ENCODE assay signal across 24 cellular contexts in genomic region chr16:82329070-82329469, GRCh38.
"Had no signal": no experiment of that assay in that cellular context is flagged by ENCODE, and none has a peak within 500 bp of the region (broad histone marks: within the 10 kb centered on the region; RNA-seq: fewer than 3 reads in every experiment).

No MANE protein-coding gene starts in this region.

- H3K4me1 ChIP-seq: psoas muscle, suprapubic skin, vagina had no signal

- H3K9me3 ChIP-seq: mucosa of descending colon, vagina had no signal

- H3K36me3 ChIP-seq: neural progenitor cell, suprapubic skin, vagina had no signal

- H3K36me3 Mint-ChIP-seq: activated naive CD4-positive, alpha-beta T cell treated with anti-CD3 and anti-CD28 coated beads, Interleukin-2, amount 10 ng/mL, durations not matched to agents 7 days and 5 days; brain; memory B cell had no signal

- H3K4me1 Mint-ChIP-seq: activated naive CD4-positive, alpha-beta T cell treated with anti-CD3 and anti-CD28 coated beads, Interleukin-2, amount 10 ng/mL, durations not matched to agents 7 days and 5 days; activated naive CD8-positive, alpha-beta T cell treated with anti-CD3 and anti-CD28 coated beads, Interleukin-2, amount 50 U/mL, for 24 hours; memory B cell; naive B cell had no signal

- H3K27ac ChIP-seq: epithelial cell of prostate, neural progenitor cell, psoas muscle, suprapubic skin, vagina had no signal

- H3K4me3 Mint-ChIP-seq: activated CD8-positive, alpha-beta T cell treated with anti-CD3 and anti-CD28 coated beads for 36 hours; activated naive CD4-positive, alpha-beta T cell treated with anti-CD3 and anti-CD28 coated beads, Interleukin-2, amount 10 ng/mL, durations not matched to agents 7 days and 5 days; activated naive CD8-positive, alpha-beta T cell treated with anti-CD3 and anti-CD28 coated beads, Interleukin-2, amount 50 U/mL, for 24 hours; activated T-cell treated with anti-CD3 and anti-CD28 coated beads, Interleukin-2, amount 50 U/mL, for 24 hours; brain; memory B cell; naive B cell; neural progenitor cell; stimulated activated naive CD8-positive, alpha-beta T cell treated with anti-CD3 and anti-CD28 coated beads, Interleukin-15, Interleukin-2, amounts not matched to agents 100 ng/mL and 50 ng/mL, for 24 hours had no signal

- H3K27me3 ChIP-seq: neural progenitor cell, vagina had no signal

- H3K9me3 Mint-ChIP-seq: activated CD8-positive, alpha-beta T cell treated with anti-CD3 and anti-CD28 coated beads for 36 hours; stimulated activated naive CD8-positive, alpha-beta T cell treated with anti-CD3 and anti-CD28 coated beads, Interleukin-15, Interleukin-2, amounts not matched to agents 100 ng/mL and 50 ng/mL, for 24 hours had no signal

- H3K9ac ChIP-seq: neural progenitor cell had no signal

- DNase-seq: activated CD4-positive, alpha-beta T cell treated with anti-CD3 and anti-CD28 coated beads for 48 hours; activated CD4-positive, CD25-positive, alpha-beta regulatory T cell; activated CD8-positive, alpha-beta T cell treated with anti-CD3 and anti-CD28 coated beads for 36 hours; activated naive CD4-positive, alpha-beta T cell treated with anti-CD3 and anti-CD28 coated beads, Interleukin-2, amount 10 ng/mL, durations not matched to agents 7 days and 5 days; activated naive CD8-positive, alpha-beta T cell treated with anti-CD3 and anti-CD28 coated beads, Interleukin-2, amount 50 U/mL, for 24 hours; activated T-cell treated with anti-CD3 and anti-CD28 coated beads, Interleukin-2, amount 50 U/mL, for 24 hours; foreskin fibroblast; mucosa of descending colon; naive B cell; psoas muscle; right cardiac atrium; small intestine; stimulated activated CD4-positive, alpha-beta T cell treated with anti-CD3 and anti-CD28 coated beads, Interleukin-15, amount 100 ng/mL, for 24 hours; stimulated activated CD4-positive, alpha-beta T cell treated with anti-CD3 and anti-CD28 coated beads, Interleukin-2, amount 100 ng/mL, for 48 hours; T-helper 9 cell; trophoblast cell had no signal

- H3K4me3 ChIP-seq: mucosa of descending colon, neural progenitor cell, psoas muscle, suprapubic skin, vagina had no signal

- ATAC-seq: activated CD8-positive, alpha-beta T cell treated with anti-CD3 and anti-CD28 coated beads for 36 hours; activated naive CD8-positive, alpha-beta T cell treated with anti-CD3 and anti-CD28 coated beads, Interleukin-2, amount 50 U/mL, for 24 hours; mucosa of descending colon; right cardiac atrium had no signal

- H3K27ac Mint-ChIP-seq: activated CD8-positive, alpha-beta T cell treated with anti-CD3 and anti-CD28 coated beads for 36 hours; activated naive CD4-positive, alpha-beta T cell treated with anti-CD3 and anti-CD28 coated beads, Interleukin-2, amount 10 ng/mL, durations not matched to agents 7 days and 5 days; activated naive CD8-positive, alpha-beta T cell treated with anti-CD3 and anti-CD28 coated beads, Interleukin-2, amount 50 U/mL, for 24 hours; activated T-cell treated with anti-CD3 and anti-CD28 coated beads, Interleukin-2, amount 50 U/mL, for 24 hours; activated T-helper 2 cell treated with anti-CD3 and anti-CD28 coated beads, Interferon-gamma antibody, Interleukin-2, Interleukin-4, amounts not matched to agents 10 μg/mL and 5 μg/mL and 100 μg/mL, durations not matched to agents 14 hours and 24 hours and 36 hours; brain; memory B cell; naive B cell; neural progenitor cell; stimulated activated naive CD8-positive, alpha-beta T cell treated with anti-CD3 and anti-CD28 coated beads, Interleukin-15, Interleukin-2, amounts not matched to agents 100 ng/mL and 50 ng/mL, for 24 hours had no signal

- FAIRE-seq: small intestine had no signal
